Comparison of ENCODE assay signal across 9 cellular contexts in genomic region chr1:161196521-161197451, GRCh38. TPM values are rescaled to one million over a fixed set of nuclear protein-coding genes. Genes with fewer than 3 reads are reported as not detected.
DNase-seq lines count a peak whose midpoint lies in the region; ATAC-seq and TF ChIP-seq lines count a peak whose summit lies in the region.
"Had no signal": no experiment of that assay in that cellular context is flagged by ENCODE, and none has a peak within 500 bp of the region (broad histone marks: within the 10 kb centered on the region; RNA-seq: fewer than 3 reads in every experiment).

No MANE protein-coding gene starts in this region.

- H3K4me1 Mint-ChIP-seq in osteocyte (ENCODE audit: unreplicated experiment), result peaks cover 54% of the 10 kb centered on the region

- no peaks in the 10 kb centered on the region for H3K9me3 Mint-ChIP-seq in osteocyte (ENCODE audit: unreplicated experiment)

- H3K36me3 Mint-ChIP-seq in osteocyte (ENCODE audit: unreplicated experiment), result peaks cover 2% of the 10 kb centered on the region

- peak overlapping the region; percentile 86 for H3K27ac Mint-ChIP-seq in osteocyte (ENCODE audit: unreplicated experiment)

- peak overlapping the region; percentile 65 for H3K4me3 Mint-ChIP-seq in osteocyte (ENCODE audit: unreplicated experiment)

- TF ChIP-seq CTCF in AG09309 (IDR thresholded peaks at IDR 0.05; ENCODE audit: control insufficient read depth, insufficient read depth, low read depth, low read length, missing control alignments) (no peak), osteocyte (IDR thresholded peaks at IDR 0.05) (no peak), GM13977 (IDR thresholded peaks at IDR 0.05; ENCODE audit: extremely low read depth, insufficient read depth, missing control alignments) (no peak)

- in situ Hi-C loops in GM13977 (cut with MboI; ENCODE audit: low pct_unique_long_range_greater_than_20kb, low sequenced_read_pairs, unreplicated experiment), result loop anchor here (25.0 kb wide), 1 partner anchor 516 kb away; the partner anchor contains the start of genes FCRLA and FCRLB

- H3K4me3 ChIP-seq in AG09309 (ENCODE audit: control insufficient read depth, low read depth, low read length), result peak overlapping the region; percentile 66

- DNase-seq in AG09309 (ENCODE audit: low read depth) (peak; percentile 76), SK-N-DZ (ENCODE audit: low spot score) (peak; percentile 92), fibroblast of the conjunctiva (ENCODE audit: low read depth) (peak; percentile 83), osteocyte (ENCODE audit: extremely low spot score, unreplicated experiment) (no peak), GM13977 (ENCODE audit: low spot score) (no peak), HuH-7.5 (ENCODE audit: low spot score) (no peak)
- DNase-seq in activated CD4-positive, alpha-beta T cell treated with anti-CD3 and anti-CD28 coated beads for 1 hour, result no peak
- DNase-seq: activated CD4-positive, alpha-beta T cell treated with anti-CD3 and anti-CD28 coated beads, Interleukin-2, amount 50 U/mL, for 4 hours had no signal

- ATAC-seq in GM18907 (IDR thresholded peaks at IDR 0.05; ENCODE audit: unreplicated experiment), result no peak

- no peaks in the 10 kb centered on the region for H3K27me3 Mint-ChIP-seq in osteocyte (ENCODE audit: unreplicated experiment)

RNA-seq across cellular contexts. Expression of gene ADAMTS4, which starts 2.1 kb away (rescaled TPM):
- polyA plus RNA-seq in SK-N-DZ (2014; cell fraction: cytosol; rRNA removed), result 10.0 and 12.4 TPM in 2 replicates
- 3.5 and 5.3 TPM in 2 replicates for polyA plus RNA-seq in SK-N-DZ (2014; cell fraction: nucleus; rRNA removed)
- total RNA-seq in osteocyte, result 1.2 TPM in 2 replicates

RNA-seq across cellular contexts. Expression of gene NDUFS2, which starts 5.4 kb away (rescaled TPM):
- 142 and 179 TPM in 2 replicates for polyA plus RNA-seq in SK-N-DZ (2014; cell fraction: cytosol; rRNA removed)
- 131 and 153 TPM in 2 replicates for polyA plus RNA-seq in SK-N-DZ (2014; cell fraction: nucleus; rRNA removed)
- 82.0 and 82.5 TPM in 2 replicates for total RNA-seq in osteocyte

RNA-seq across cellular contexts. Expression of gene FCER1G, which starts 18.3 kb away (rescaled TPM):
- polyA plus RNA-seq in SK-N-DZ (2014; cell fraction: cytosol; rRNA removed), result not detected in 2 replicates
- 1.9 TPM in 1 of 2 replicates, not detected in the other for polyA plus RNA-seq in SK-N-DZ (2014; cell fraction: nucleus; rRNA removed)
- not detected in 2 replicates for total RNA-seq in osteocyte

RNA-seq across cellular contexts. Expression of gene B4GALT3, which starts 19.5 kb away (rescaled TPM):
- polyA plus RNA-seq in SK-N-DZ (2014; cell fraction: cytosol; rRNA removed), result 62.1 and 67.2 TPM in 2 replicates
- polyA plus RNA-seq in SK-N-DZ (2014; cell fraction: nucleus; rRNA removed), result 52.3 and 64.2 TPM in 2 replicates
- 21.7 and 24.3 TPM in 2 replicates for total RNA-seq in osteocyte

RNA-seq across cellular contexts. Expression of gene APOA2, which starts 26.6 kb away (rescaled TPM):
- polyA plus RNA-seq in SK-N-DZ (2014; cell fraction: cytosol; rRNA removed), result not detected in 2 replicates
- polyA plus RNA-seq in SK-N-DZ (2014; cell fraction: nucleus; rRNA removed), result not detected in 2 replicates
- not detected in 2 replicates for total RNA-seq in osteocyte

Comparison
In these comparisons a context has a peak if more than half of its experiments do, and no peak if none do; other contexts are left out.
1. DNase-seq: peak in AG09309 (single experiment), SK-N-DZ (single experiment) and fibroblast of the conjunctiva (single experiment); none in osteocyte (single experiment), GM13977 (single experiment), HuH-7.5 (single experiment) and activated CD4-positive, alpha-beta T cell treated with anti-CD3 and anti-CD28 coated beads for 1 hour (single experiment).